21 cellular contexts compared by ENCODE assay signal in genomic region chr1:19067912-19068638, GRCh38.
DNase-seq lines count a peak whose midpoint lies in the region; ATAC-seq, FAIRE-seq and TF ChIP-seq lines count a peak whose summit lies in the region.
"Had no signal": no experiment of that assay in that cellular context is flagged by ENCODE, and none has a peak within 500 bp of the region (broad histone marks: within the 10 kb centered on the region; RNA-seq: fewer than 3 reads in every experiment).

No MANE protein-coding gene starts in this region.

- CTCF ChIA-PET in A549 (lab: Yijun Ruan, JAX) = interaction anchor here (1.0 to 4.0 kb wide), 6 partner anchors 10 to 183 kb away, joined by 3 to 14 read pairs (median 4); no protein-coding TSS in a partner anchor
- CTCF ChIA-PET in K562 (lab: Yijun Ruan, JAX; ENCODE audit: low intra/inter-chr PET ratio) = interaction anchor here (0.6 kb wide), 1 partner anchor 366 kb away, joined by 4 read pairs; no protein-coding TSS in a partner anchor

- no peak for TF ChIP-seq EP300 in A549 (IDR thresholded peaks at IDR 0.05)
- no peak for TF ChIP-seq EP300 in K562 (IDR thresholded peaks at IDR 0.05; ENCODE audit: low read length)

- H3K9me3 Mint-ChIP-seq in neural crest cell = no peaks in the 10 kb centered on the region
- H3K9me3 Mint-ChIP-seq: activated CD4-positive, alpha-beta T cell treated with anti-CD3 and anti-CD28 coated beads, Interleukin-2, amount 10 ng/mL, durations not matched to agents 24 days and 14 days had no signal

- peaks cover 20 to 65% of the 10 kb centered on the region in 2 experiments; a peak in 4 of 5 replicates for H3K27me3 ChIP-seq in K562 (ENCODE audit: control insufficient read depth in 2 of 2, insufficient read depth in 2 of 2, low read length in 2 of 2)

- in situ Hi-C loops in K562 (cut with MboI) = loop anchor here (10.0 kb wide), 1 partner anchor 587 kb away; no protein-coding TSS in a partner anchor

- peaks cover 2% of the 10 kb centered on the region for H3K36me3 Mint-ChIP-seq in neural crest cell (ENCODE audit: low read depth)

- peak overlapping the region; percentile 53 for H3K4me2 ChIP-seq in A549
- no peak overlapping the region for H3K4me2 ChIP-seq in K562 (ENCODE audit: insufficient read depth, low read length)

- no TSS peak for BruUV-seq in K562 (replicated peaks; lab: Mats Ljungman, UMichigan)

- TF ChIP-seq RAD21 in A549 (conservative IDR thresholded peaks at IDR 0.05 in 1 of 2, IDR thresholded peaks at IDR 0.05 in 1 of 2) = no peak
- TF ChIP-seq RAD21 in K562 (CRISPR knock-in tag; conservative IDR thresholded peaks at IDR 0.05 in 1 of 2, IDR thresholded peaks at IDR 0.05 in 1 of 2) = no peak

- no peak overlapping the region for H3K9ac ChIP-seq in K562 (ENCODE audit: insufficient read depth in 1 of 2, low read depth in 2 of 2, low read length in 2 of 2)

- DNase-seq in A549 (ENCODE audit: low read depth in 1 of 2, low spot score in 1 of 2) (no peak), ELR (ENCODE audit: low read depth) (peak; percentile 17), K562 (ENCODE audit: extremely low read depth in 1 of 4, low spot score in 3 of 4) (no peak), neural crest cell (ENCODE audit: low read depth, low spot score) (no peak), NCI-H345 treated with DMSO at 0.1 percent for 48 hours (lab: John Stamatoyannopoulos, UW; ENCODE audit: unreplicated experiment) (no peak), Ammon's horn (ENCODE audit: low spot score) (no peak)
- no peak for DNase-seq in stimulated activated CD4-positive, alpha-beta T cell treated with anti-CD3 and anti-CD28 coated beads, Interleukin-1b, Interleukin-23, amount 100 ng/mL, for 48 hours
- DNase-seq in effector CD8-positive, alpha-beta T cell (lab: John Stamatoyannopoulos, UW) = no peak
- DNase-seq: activated CD4-positive, alpha-beta T cell treated with anti-CD3 and anti-CD28 coated beads, Interleukin-2, amount 10 ng/mL, durations not matched to agents 24 days and 14 days; activated T-cell treated with anti-CD3 and anti-CD28 coated beads, Interleukin-2, amount 50 U/mL, for 48 hours; heart right ventricle; kidney; naive thymus-derived CD4-positive, alpha-beta T cell; NCI-H82; stimulated activated naive CD4-positive, alpha-beta T cell; T1000 had no signal

- no peaks in the 10 kb centered on the region for H3K79me2 ChIP-seq in K562 (ENCODE audit: control insufficient read depth, insufficient read depth, low read length)

- peaks cover 6% of the 10 kb centered on the region; the same call in 1 of the 3 replicates for H3K36me3 ChIP-seq in K562 (ENCODE audit: control insufficient read depth, insufficient read depth, low read length)

- no peaks in the 10 kb centered on the region for H3K27me3 Mint-ChIP-seq in neural crest cell (ENCODE audit: low read depth)
- H3K27me3 Mint-ChIP-seq: activated CD4-positive, alpha-beta T cell treated with anti-CD3 and anti-CD28 coated beads, Interleukin-2, amount 10 ng/mL, durations not matched to agents 24 days and 14 days; B cell; naive thymus-derived CD4-positive, alpha-beta T cell had no signal

- H3K9me1 ChIP-seq in K562 (ENCODE audit: control insufficient read depth, insufficient read depth, low read length) = no peaks in the 10 kb centered on the region

- peak overlapping the region; percentile 80 to 89 for H3K27ac ChIP-seq in A549
- H3K27ac ChIP-seq in K562 (ENCODE audit: extremely low read depth, low read depth, low read length) = no peak overlapping the region
- H3K27ac ChIP-seq: heart right ventricle had no signal

- H3K9me3 ChIP-seq in A549 (no peaks in the 10 kb centered on the region), K562 (replicated peaks; ENCODE audit: control insufficient read depth, insufficient read depth, low read depth, low read length) (no peaks in the 10 kb centered on the region)
- H3K9me3 ChIP-seq: heart right ventricle had no signal

- WGBS in A549 (ENCODE audit: missing lambda C conversion rate) = 82% methylated on average over 4 of the region's 14 CpGs
- WGBS in K562 (ENCODE audit: insufficient coverage, low coverage, missing lambda C conversion rate) = 20% methylated on average over 14 of the region's 14 CpGs

- intact Hi-C loops in K562 (cut with micrococcal nuclease) = loop anchor here (5.0 kb wide), 1 partner anchor 146 kb away; no protein-coding TSS in a partner anchor

- H3K27ac Mint-ChIP-seq in neural crest cell (ENCODE audit: unreplicated experiment) = peak overlapping the region; percentile 94
- H3K27ac Mint-ChIP-seq: activated CD4-positive, alpha-beta T cell treated with anti-CD3 and anti-CD28 coated beads, Interleukin-2, amount 10 ng/mL, durations not matched to agents 24 days and 14 days; B cell had no signal

- peaks cover 41% of the 10 kb centered on the region for H3K4me1 Mint-ChIP-seq in neural crest cell
- H3K4me1 Mint-ChIP-seq: B cell had no signal

- no peak for TF ChIP-seq CTCF in A549 (IDR thresholded peaks at IDR 0.05)
- TF ChIP-seq CTCF in K562 (IDR thresholded peaks at IDR 0.05 in 2 of 3, conservative IDR thresholded peaks at IDR 0.05 in 1 of 3; ENCODE audit: insufficient read depth in 2 of 3, low read depth in 1 of 3, low read length in 3 of 3) = no peak
- TF ChIP-seq CTCF in neural crest cell (conservative IDR thresholded peaks at IDR 0.05) = no peak

- H3K4me3 ChIP-seq in A549 = no peak overlapping the region
- H3K4me3 ChIP-seq in K562 = no peak overlapping the region
- H3K4me3 ChIP-seq: heart right ventricle had no signal

- POLR2A ChIA-PET in A549 (lab: Yijun Ruan, JAX) = no interaction called here
- POLR2A ChIA-PET in K562 (lab: Yijun Ruan, JAX) = interaction anchor here (0.6 to 0.7 kb wide), 3 partner anchors 10 to 54 kb away, joined by 3 to 4 read pairs (median 4); no protein-coding TSS in a partner anchor

- no peak for TF ChIP-seq POLR2A in A549 (IDR thresholded peaks at IDR 0.05; ENCODE audit: low read length)
- TF ChIP-seq POLR2A in K562 (conservative IDR thresholded peaks at IDR 0.05) = no peak

- 0 out of 2 replicates have a peak, but pooled peaks cover 22% of the 10 kb centered on the region for H4K20me1 ChIP-seq in K562 (replicated peaks; ENCODE audit: control insufficient read depth, insufficient read depth, low read length)

- H2AFZ ChIP-seq in K562 (ENCODE audit: low read depth, low read length) = no peak overlapping the region

- no peak for ATAC-seq in A549
- ATAC-seq in K562 = no peak
- ATAC-seq: naive thymus-derived CD4-positive, alpha-beta T cell had no signal

- peak overlapping the region; percentile 49 for H3K4me3 Mint-ChIP-seq in neural crest cell
- H3K4me3 Mint-ChIP-seq: activated CD4-positive, alpha-beta T cell treated with anti-CD3 and anti-CD28 coated beads, Interleukin-2, amount 10 ng/mL, durations not matched to agents 24 days and 14 days; B cell had no signal

- peaks cover 34% of the 10 kb centered on the region for H3K4me1 ChIP-seq in A549
- H3K4me1 ChIP-seq in K562 (replicated peaks in 1 of 2; ENCODE audit: control insufficient read depth in 2 of 2, insufficient read depth in 2 of 2, low read length in 2 of 2) = peaks cover 0 to 29% of the 10 kb centered on the region in 2 experiments; a peak in 3 of 5 replicates

- FAIRE-seq in A549 (lab: Jason Lieb, UNC) (no peak), K562 (lab: Jason Lieb, UNC) (no peak)
- FAIRE-seq: endothelial cell of umbilical vein, frontal cortex, GM12891, kidney, urothelium cell line had no signal

TF ChIP-seq in A549, 52 proteins besides CTCF, POLR2A, EP300 and RAD21:
- no peak for TF ChIP-seq ATOH8 (CRISPR knock-in tag; IDR thresholded peaks at IDR 0.05; ENCODE audit: low read depth)
- TF ChIP-seq HDAC2 (IDR thresholded peaks at IDR 0.05) = no peak
- TF ChIP-seq NR3C1 (IDR thresholded peaks at IDR 0.05) = no peak
- TF ChIP-seq HOXA7 (CRISPR knock-in tag; IDR thresholded peaks at IDR 0.05) = no peak
- TF ChIP-seq NPAS2 (CRISPR knock-in tag; IDR thresholded peaks at IDR 0.05; ENCODE audit: borderline replicate concordance) = no peak
- TF ChIP-seq FOSB (CRISPR knock-in tag; IDR thresholded peaks at IDR 0.05) = no peak
- no peak for TF ChIP-seq HEYL (CRISPR knock-in tag; IDR thresholded peaks at IDR 0.05)
- TF ChIP-seq RCOR1 (IDR thresholded peaks at IDR 0.05; ENCODE audit: low read depth, low read length) = no peak
TF ChIP-seq in A549: peak in this region for 0.
